Comparison of ENCODE assay signal across 8 cellular contexts in genomic region chr12:54159140-54159539, GRCh38. TPM values are rescaled to one million over a fixed set of nuclear protein-coding genes. Genes with fewer than 3 reads are reported as not detected.
DNase-seq lines count a peak whose midpoint lies in the region; ATAC-seq and TF ChIP-seq lines count a peak whose summit lies in the region.

No MANE protein-coding gene starts in this region.

- H3K9me3 ChIP-seq in tibial nerve: no peaks in the 10 kb centered on the region

- H3K4me3 ChIP-seq in tibial nerve: no peak overlapping the region

- no peaks in the 10 kb centered on the region for H3K27me3 ChIP-seq in tibial nerve

- H3K4me3 Mint-ChIP-seq in activated B cell treated with CpG ODN at 0.5 μM for 24 hours: no peak overlapping the region
- no peak overlapping the region for H3K4me3 Mint-ChIP-seq in natural killer cell treated with Interleukin-12 subunit alpha and Interleukin-12 subunit beta and Interleukin-15 and Interleukin-18, amount 100 ng/mL, for 72 hours

- peaks cover 0 to 14% (median 0%) of the 10 kb centered on the region in 4 donors for H3K4me1 ChIP-seq in tibial nerve

- no peaks in the 10 kb centered on the region for H3K9me3 Mint-ChIP-seq in activated B cell treated with CpG ODN at 0.5 μM for 24 hours
- H3K9me3 Mint-ChIP-seq in natural killer cell treated with Interleukin-12 subunit alpha and Interleukin-12 subunit beta and Interleukin-15 and Interleukin-18, amount 100 ng/mL, for 72 hours: no peaks in the 10 kb centered on the region

- peaks cover 3% of the 10 kb centered on the region for H3K4me1 Mint-ChIP-seq in activated B cell treated with CpG ODN at 0.5 μM for 24 hours
- H3K4me1 Mint-ChIP-seq in natural killer cell treated with Interleukin-12 subunit alpha and Interleukin-12 subunit beta and Interleukin-15 and Interleukin-18, amount 100 ng/mL, for 72 hours (ENCODE audit: low read depth in 2 of 2): peaks cover 0 to 5% of the 10 kb centered on the region in 2 donors

- POLR2A ChIA-PET in activated B cell treated with CpG ODN at 0.5 μM for 24 hours (lab: Charles Lee): no interaction called here

- WGBS in tibial nerve, 2 donors: 33 to 37% methylated on average over 9 to 12 of the region's 12 CpGs

- intact Hi-C loops in activated B cell treated with CpG ODN at 0.5 μM for 24 hours (cut with micrococcal nuclease): no loop called here

- DNase-seq in NCI-H1092 (lab: John Stamatoyannopoulos, UW): peak; percentile 83
- no peak for DNase-seq in activated B cell treated with CpG ODN at 0.5 μM for 24 hours
- no peak for DNase-seq in natural killer cell treated with Interleukin-12 subunit alpha and Interleukin-12 subunit beta and Interleukin-15 and Interleukin-18, amount 100 ng/mL, for 72 hours (ENCODE audit: low spot score)
- DNase-seq in tibial nerve (ENCODE audit: low spot score in 2 of 2): no peak
- DNase-seq in AML-193 (lab: John Stamatoyannopoulos, UW): no peak
- no peak for DNase-seq in CD1c-positive myeloid dendritic cell (ENCODE audit: extremely low spot score)

- no peak for TF ChIP-seq EP300 in tibial nerve (IDR thresholded peaks at IDR 0.05)

- no peaks in the 10 kb centered on the region for H3K36me3 ChIP-seq in tibial nerve

- H3K27ac Mint-ChIP-seq in activated B cell treated with CpG ODN at 0.5 μM for 24 hours: no peak overlapping the region
- H3K27ac Mint-ChIP-seq in natural killer cell treated with Interleukin-12 subunit alpha and Interleukin-12 subunit beta and Interleukin-15 and Interleukin-18, amount 100 ng/mL, for 72 hours: no peak overlapping the region

- no peak for TF ChIP-seq POLR2A in tibial nerve (IDR thresholded peaks at IDR 0.05)

- peaks cover 34% of the 10 kb centered on the region for H3K27me3 Mint-ChIP-seq in activated B cell treated with CpG ODN at 0.5 μM for 24 hours
- peaks cover 17 to 21% of the 10 kb centered on the region in 2 donors for H3K27me3 Mint-ChIP-seq in natural killer cell treated with Interleukin-12 subunit alpha and Interleukin-12 subunit beta and Interleukin-15 and Interleukin-18, amount 100 ng/mL, for 72 hours

- TF ChIP-seq CTCF in GM12874 (IDR thresholded peaks at IDR 0.05; ENCODE audit: insufficient read depth, low read depth, low read length): 0 out of 2 replicates have a peak, but pooled peaks have one; percentile 3
- no peak for TF ChIP-seq CTCF in activated B cell treated with CpG ODN at 0.5 μM for 24 hours (IDR thresholded peaks at IDR 0.05)
- no peak for TF ChIP-seq CTCF in tibial nerve (IDR thresholded peaks at IDR 0.05)

- CTCF ChIA-PET in activated B cell treated with CpG ODN at 0.5 μM for 24 hours (lab: Charles Lee): no interaction called here

- H3K27ac ChIP-seq in tibial nerve: no peak overlapping the region

- no peaks in the 10 kb centered on the region for H3K36me3 Mint-ChIP-seq in activated B cell treated with CpG ODN at 0.5 μM for 24 hours (ENCODE audit: low read depth)
- no peaks in the 10 kb centered on the region for H3K36me3 Mint-ChIP-seq in natural killer cell treated with Interleukin-12 subunit alpha and Interleukin-12 subunit beta and Interleukin-15 and Interleukin-18, amount 100 ng/mL, for 72 hours

- ATAC-seq in GM21447 (IDR thresholded peaks at IDR 0.05; ENCODE audit: unreplicated experiment) (peak; percentile 89), activated B cell treated with CpG ODN at 0.5 μM for 24 hours (ENCODE audit: low read depth) (peak; percentile 72)
- ATAC-seq in natural killer cell treated with Interleukin-12 subunit alpha and Interleukin-12 subunit beta and Interleukin-15 and Interleukin-18, amount 100 ng/mL, for 72 hours: peak; percentile 12 to 64

RNA-seq across cellular contexts. Expression of gene SMUG1, which starts 29.6 kb away (rescaled TPM):
- total RNA-seq in activated B cell treated with CpG ODN at 0.5 μM for 24 hours (31.2 and 38.6 TPM in 2 replicates), tibial nerve (10 to 100 TPM; 31.5 to 55.5 (median 36.3) TPM)
- 10 to 100 TPM; 25.2 to 25.3 TPM for total RNA-seq in natural killer cell treated with Interleukin-12 subunit alpha and Interleukin-12 subunit beta and Interleukin-15 and Interleukin-18, amount 100 ng/mL, for 72 hours

Comparison
In these comparisons a context has a peak if more than half of its experiments do, and no peak if none do; other contexts are left out.
1. ATAC-seq: peak in every context shown above with its lines; median percentile 89 in GM21447; 72 in activated B cell treated with CpG ODN at 0.5 μM for 24 hours; 38 in natural killer cell treated with Interleukin-12 subunit alpha and Interleukin-12 subunit beta and Interleukin-15 and Interleukin-18, amount 100 ng/mL, for 72 hours.